1 cellular context compared by ENCODE assay signal in genomic region chr5:150105898-150106615, GRCh38.
TF ChIP-seq lines count a peak whose summit lies in the region.

No MANE protein-coding gene starts in this region.

TF ChIP-seq in HepG2, 621 proteins besides CTCF, POLR2A, EP300 and RAD21:
- TF ChIP-seq ZNF768 (CRISPR knock-in tag; IDR thresholded peaks at IDR 0.05) (peak; percentile 69), NR2F2 (IDR thresholded peaks at IDR 0.05; ENCODE audit: borderline replicate concordance, low read depth) (no peak)
